ENCODE assay signal across 21 cellular contexts in the genomic region with DNA sequence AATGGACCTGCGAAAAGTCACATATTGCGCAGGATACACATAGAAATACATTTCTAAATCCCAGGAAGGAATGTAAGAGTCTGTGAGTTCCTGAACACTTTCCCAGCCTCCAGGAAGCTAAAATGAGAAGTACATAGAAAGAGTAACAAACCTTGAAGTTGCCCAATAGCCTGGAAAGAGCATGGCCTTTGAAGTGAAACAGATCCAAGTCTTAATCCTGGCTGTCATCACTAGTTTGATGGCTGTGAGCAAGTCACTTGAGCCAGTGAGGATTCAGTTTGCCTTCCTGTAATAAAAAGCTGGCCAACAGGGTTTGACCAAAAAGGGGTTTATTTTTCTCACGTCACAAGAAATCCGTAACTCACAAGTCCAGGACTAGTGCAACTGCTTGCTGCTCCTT.
DNase-seq lines count a peak whose midpoint lies in the region; ATAC-seq and TF ChIP-seq lines count a peak whose summit lies in the region.
"Had no signal": no experiment of that assay in that cellular context is flagged by ENCODE, and none has a peak within 500 bp of the region (broad histone marks: within the 10 kb centered on the region; RNA-seq: fewer than 3 reads in every experiment).

No MANE protein-coding gene starts in this region.

- H3K27me3 Mint-ChIP-seq in CD14-positive monocyte (ENCODE audit: low read depth in 3 of 3), result no peaks in the 10 kb centered on the region

- peaks cover 0 to 1% (median 0%) of the 10 kb centered on the region in 7 donors for H3K9me3 Mint-ChIP-seq in CD14-positive monocyte
- H3K9me3 Mint-ChIP-seq: activated naive CD4-positive, alpha-beta T cell treated with anti-CD3 and anti-CD28 coated beads, Interleukin-2, amount 50 U/mL, for 72 hours; activated T-cell treated with anti-CD3 and anti-CD28 coated beads, Interleukin-2, amount 50 U/mL, for 72 hours; brain; IgD-negative memory B cell had no signal

- intact Hi-C loops in psoas muscle (cut with DNase I), result no loop called here
- intact Hi-C loops in CD14-positive monocyte (cut with micrococcal nuclease), result no loop called here

- H3K4me1 ChIP-seq in adipocyte (ENCODE audit: control insufficient read depth, insufficient read depth, low read length) (peaks cover 3% of the 10 kb centered on the region), psoas muscle (peaks cover 46% of the 10 kb centered on the region)
- H3K4me1 ChIP-seq: uterus had no signal

- TF ChIP-seq CTCF in psoas muscle (IDR thresholded peaks at IDR 0.05) (no peak), CD14-positive monocyte (IDR thresholded peaks at IDR 0.05) (no peak)

- H3K4me3 ChIP-seq in adipocyte (ENCODE audit: low read length), result no peak overlapping the region
- H3K4me3 ChIP-seq in psoas muscle, result no peak overlapping the region
- H3K4me3 ChIP-seq: uterus had no signal

- peak; percentile 80 to 92 (median 86) for ATAC-seq in psoas muscle
- ATAC-seq in GM21528 (IDR thresholded peaks at IDR 0.05; ENCODE audit: low FRiP score, unreplicated experiment), result no peak
- ATAC-seq: activated naive CD4-positive, alpha-beta T cell treated with anti-CD3 and anti-CD28 coated beads, Interleukin-2, amount 50 U/mL, for 72 hours; activated T-cell treated with anti-CD3 and anti-CD28 coated beads, Interleukin-2, amount 50 U/mL, for 72 hours had no signal

- WGBS in psoas muscle, 3 donors, result 17 to 38% (median 22%) methylated on average over 4 of the region's 4 CpGs

- H3K9me3 ChIP-seq in adipocyte (ENCODE audit: control insufficient read depth, low read length), result peaks cover 3% of the 10 kb centered on the region
- no peaks in the 10 kb centered on the region for H3K9me3 ChIP-seq in psoas muscle
- H3K9me3 ChIP-seq: uterus had no signal

- H3K36me3 Mint-ChIP-seq in CD14-positive monocyte, result no peaks in the 10 kb centered on the region
- H3K36me3 Mint-ChIP-seq: activated naive CD4-positive, alpha-beta T cell treated with anti-CD3 and anti-CD28 coated beads, Interleukin-2, amount 50 U/mL, for 72 hours; brain; IgD-negative memory B cell had no signal

- no peak overlapping the region for H3K27ac ChIP-seq in psoas muscle
- H3K27ac ChIP-seq: HL-60, uterus had no signal

- DNase-seq in HK-2 (ENCODE audit: unreplicated experiment), result peak; percentile 24
- DNase-seq in adipocyte (ENCODE audit: low read depth), result peak; percentile 5
- DNase-seq in glomerular visceral epithelial cell (ENCODE audit: extremely low spot score), result peak; percentile 45
- DNase-seq in psoas muscle, result no peak
- no peak for DNase-seq in amygdala (lab: John Stamatoyannopoulos, UW)
- no peak for DNase-seq in CD14-positive monocyte (ENCODE audit: low spot score)
- DNase-seq in DMS79 (lab: John Stamatoyannopoulos, UW), result no peak
- DNase-seq: activated CD4-positive, CD25-positive, alpha-beta regulatory T cell; activated CD8-positive, alpha-beta memory T cell treated with anti-CD3 and anti-CD28 coated beads for 24 hours; activated T-cell treated with anti-CD3 and anti-CD28 coated beads, Interleukin-2, amount 50 U/mL, for 72 hours; NCI-H1930; NCI-H446 treated with DMSO at 0.1 percent for 48 hours; nucleus accumbens; SHP77; stimulated activated CD4-positive, alpha-beta T cell treated with anti-CD3 and anti-CD28 coated beads, Interleukin-2, amount 100 ng/mL, for 48 hours; uterus had no signal

- H3K36me3 ChIP-seq in adipocyte (ENCODE audit: control insufficient read depth, insufficient read depth, low read length, severe bottlenecking) (no peaks in the 10 kb centered on the region), psoas muscle (ENCODE audit: insufficient read depth in 1 of 2, low read depth in 1 of 2) (no peaks in the 10 kb centered on the region)
- H3K36me3 ChIP-seq: uterus had no signal

- H3K27me3 ChIP-seq in adipocyte (replicated peaks; ENCODE audit: control insufficient read depth, insufficient read depth, low read length) (no peaks in the 10 kb centered on the region), psoas muscle (ENCODE audit: insufficient read depth in 3 of 3, low read length in 2 of 3) (no peaks in the 10 kb centered on the region)
- H3K27me3 ChIP-seq: uterus had no signal

- H3K27ac Mint-ChIP-seq in CD14-positive monocyte, result no peak overlapping the region
- H3K27ac Mint-ChIP-seq: activated naive CD4-positive, alpha-beta T cell treated with anti-CD3 and anti-CD28 coated beads, Interleukin-2, amount 50 U/mL, for 72 hours; activated T-cell treated with anti-CD3 and anti-CD28 coated beads, Interleukin-2, amount 50 U/mL, for 72 hours; IgD-negative memory B cell had no signal

- no peak overlapping the region for H3K9ac ChIP-seq in adipocyte (ENCODE audit: low read length)

- H3K4me1 Mint-ChIP-seq in CD14-positive monocyte, result peaks cover 10% of the 10 kb centered on the region
- H3K4me1 Mint-ChIP-seq: IgD-negative memory B cell had no signal

- no peak overlapping the region for H3K4me3 Mint-ChIP-seq in CD14-positive monocyte
- H3K4me3 Mint-ChIP-seq: activated T-cell treated with anti-CD3 and anti-CD28 coated beads, Interleukin-2, amount 50 U/mL, for 72 hours; brain; IgD-negative memory B cell had no signal

Comparison
In these comparisons a context has a peak if more than half of its experiments do, and no peak if none do; other contexts are left out.
1. DNase-seq: peak in HK-2 (single experiment), adipocyte (single experiment) and glomerular visceral epithelial cell (single experiment); none in psoas muscle (0 of 2), amygdala (0 of 56), CD14-positive monocyte (single experiment) and DMS79 (single experiment).